In genomic region chr6:56531839-56532595, GRCh38 we compare ENCODE assay signal across 1 cellular context.
TF ChIP-seq lines count a peak whose summit lies in the region.

No MANE protein-coding gene starts in this region.

TF ChIP-seq in HepG2, 621 proteins besides CTCF, POLR2A, EP300 and RAD21:
- TF ChIP-seq NAIF1 (CRISPR knock-in tag; IDR thresholded peaks at IDR 0.05; ENCODE audit: borderline replicate concordance): 0 out of 2 replicates have a peak, but pooled peaks have one; percentile 28
- TF ChIP-seq ZNF33A (CRISPR knock-in tag; IDR thresholded peaks at IDR 0.05; ENCODE audit: borderline replicate concordance): no peak
